In the genomic region with DNA sequence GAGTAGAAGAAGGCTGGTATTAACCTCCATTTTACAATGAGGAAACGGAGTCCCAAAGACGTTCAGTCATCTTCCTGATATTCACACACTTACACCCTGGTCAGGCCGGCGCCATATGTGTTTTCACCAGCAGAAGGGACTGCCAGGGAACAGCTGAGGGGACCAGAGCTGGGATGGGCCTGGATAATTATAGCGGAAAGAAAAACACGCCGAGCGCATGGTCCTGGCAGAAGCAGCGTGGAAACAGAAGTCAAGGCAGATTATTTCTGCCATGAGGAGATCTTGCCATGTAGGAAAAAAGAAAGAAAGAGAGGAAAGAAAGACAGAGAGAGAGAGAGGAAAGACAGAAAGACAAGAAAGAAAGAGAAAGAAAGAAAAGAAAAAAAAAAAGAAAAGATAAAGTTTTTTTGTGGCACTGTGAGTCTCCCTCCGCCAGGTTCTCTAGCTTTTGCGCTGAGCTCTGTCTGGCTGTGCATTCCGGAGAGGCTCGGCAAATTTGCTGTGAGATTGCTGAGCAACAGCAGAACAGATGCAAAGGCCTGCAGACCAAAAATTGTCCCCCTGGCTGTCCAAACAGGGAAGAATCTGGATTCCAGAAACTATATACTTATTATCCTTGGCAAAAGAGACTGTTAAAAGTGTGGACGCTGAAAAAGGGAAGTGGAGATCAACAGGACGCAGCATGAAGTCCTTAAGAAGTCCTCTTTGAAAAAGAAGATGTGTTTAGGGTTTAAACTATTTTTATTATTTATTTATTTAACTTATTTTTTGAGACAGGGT, we compare ENCODE assay signal across 1 cellular context.
TF ChIP-seq lines count a peak whose summit lies in the region.

No MANE protein-coding gene starts in this region.

TF ChIP-seq in K562, 482 proteins besides CTCF, POLR2A, EP300 and RAD21 (continued from another document and continues in another):
- TF ChIP-seq, protein P1, sequence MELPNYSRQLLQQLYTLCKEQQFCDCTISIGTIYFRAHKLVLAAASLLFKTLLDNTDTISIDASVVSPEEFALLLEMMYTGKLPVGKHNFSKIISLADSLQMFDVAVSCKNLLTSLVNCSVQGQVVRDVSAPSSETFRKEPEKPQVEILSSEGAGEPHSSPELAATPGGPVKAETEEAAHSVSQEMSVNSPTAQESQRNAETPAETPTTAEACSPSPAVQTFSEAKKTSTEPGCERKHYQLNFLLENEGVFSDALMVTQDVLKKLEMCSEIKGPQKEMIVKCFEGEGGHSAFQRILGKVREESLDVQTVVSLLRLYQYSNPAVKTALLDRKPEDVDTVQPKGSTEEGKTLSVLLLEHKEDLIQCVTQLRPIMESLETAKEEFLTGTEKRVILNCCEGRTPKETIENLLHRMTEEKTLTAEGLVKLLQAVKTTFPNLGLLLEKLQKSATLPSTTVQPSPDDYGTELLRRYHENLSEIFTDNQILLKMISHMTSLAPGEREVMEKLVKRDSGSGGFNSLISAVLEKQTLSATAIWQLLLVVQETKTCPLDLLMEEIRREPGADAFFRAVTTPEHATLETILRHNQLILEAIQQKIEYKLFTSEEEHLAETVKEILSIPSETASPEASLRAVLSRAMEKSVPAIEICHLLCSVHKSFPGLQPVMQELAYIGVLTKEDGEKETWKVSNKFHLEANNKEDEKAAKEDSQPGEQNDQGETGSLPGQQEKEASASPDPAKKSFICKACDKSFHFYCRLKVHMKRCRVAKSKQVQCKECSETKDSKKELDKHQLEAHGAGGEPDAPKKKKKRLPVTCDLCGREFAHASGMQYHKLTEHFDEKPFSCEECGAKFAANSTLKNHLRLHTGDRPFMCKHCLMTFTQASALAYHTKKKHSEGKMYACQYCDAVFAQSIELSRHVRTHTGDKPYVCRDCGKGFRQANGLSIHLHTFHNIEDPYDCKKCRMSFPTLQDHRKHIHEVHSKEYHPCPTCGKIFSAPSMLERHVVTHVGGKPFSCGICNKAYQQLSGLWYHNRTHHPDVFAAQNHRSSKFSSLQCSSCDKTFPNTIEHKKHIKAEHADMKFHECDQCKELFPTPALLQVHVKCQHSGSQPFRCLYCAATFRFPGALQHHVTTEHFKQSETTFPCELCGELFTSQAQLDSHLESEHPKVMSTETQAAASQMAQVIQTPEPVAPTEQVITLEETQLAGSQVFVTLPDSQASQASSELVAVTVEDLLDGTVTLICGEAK (IDR thresholded peaks at IDR 0.05): peak; percentile 64; the same call in 1 of the 2 replicates
- TF ChIP-seq, protein P1 (CRISPR knock-in tag; IDR thresholded peaks at IDR 0.05): no peak
- TF ChIP-seq KDM4B (IDR thresholded peaks at IDR 0.05; ENCODE audit: borderline replicate concordance in 2 of 2, low read depth in 1 of 2): no peak
- TF ChIP-seq, protein P2, sequence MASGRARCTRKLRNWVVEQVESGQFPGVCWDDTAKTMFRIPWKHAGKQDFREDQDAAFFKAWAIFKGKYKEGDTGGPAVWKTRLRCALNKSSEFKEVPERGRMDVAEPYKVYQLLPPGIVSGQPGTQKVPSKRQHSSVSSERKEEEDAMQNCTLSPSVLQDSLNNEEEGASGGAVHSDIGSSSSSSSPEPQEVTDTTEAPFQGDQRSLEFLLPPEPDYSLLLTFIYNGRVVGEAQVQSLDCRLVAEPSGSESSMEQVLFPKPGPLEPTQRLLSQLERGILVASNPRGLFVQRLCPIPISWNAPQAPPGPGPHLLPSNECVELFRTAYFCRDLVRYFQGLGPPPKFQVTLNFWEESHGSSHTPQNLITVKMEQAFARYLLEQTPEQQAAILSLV (tag; IDR thresholded peaks at IDR 0.05): no peak
- TF ChIP-seq MEIS2 (IDR thresholded peaks at IDR 0.05; ENCODE audit: partially characterized antibody): no peak
- TF ChIP-seq, protein P3, sequence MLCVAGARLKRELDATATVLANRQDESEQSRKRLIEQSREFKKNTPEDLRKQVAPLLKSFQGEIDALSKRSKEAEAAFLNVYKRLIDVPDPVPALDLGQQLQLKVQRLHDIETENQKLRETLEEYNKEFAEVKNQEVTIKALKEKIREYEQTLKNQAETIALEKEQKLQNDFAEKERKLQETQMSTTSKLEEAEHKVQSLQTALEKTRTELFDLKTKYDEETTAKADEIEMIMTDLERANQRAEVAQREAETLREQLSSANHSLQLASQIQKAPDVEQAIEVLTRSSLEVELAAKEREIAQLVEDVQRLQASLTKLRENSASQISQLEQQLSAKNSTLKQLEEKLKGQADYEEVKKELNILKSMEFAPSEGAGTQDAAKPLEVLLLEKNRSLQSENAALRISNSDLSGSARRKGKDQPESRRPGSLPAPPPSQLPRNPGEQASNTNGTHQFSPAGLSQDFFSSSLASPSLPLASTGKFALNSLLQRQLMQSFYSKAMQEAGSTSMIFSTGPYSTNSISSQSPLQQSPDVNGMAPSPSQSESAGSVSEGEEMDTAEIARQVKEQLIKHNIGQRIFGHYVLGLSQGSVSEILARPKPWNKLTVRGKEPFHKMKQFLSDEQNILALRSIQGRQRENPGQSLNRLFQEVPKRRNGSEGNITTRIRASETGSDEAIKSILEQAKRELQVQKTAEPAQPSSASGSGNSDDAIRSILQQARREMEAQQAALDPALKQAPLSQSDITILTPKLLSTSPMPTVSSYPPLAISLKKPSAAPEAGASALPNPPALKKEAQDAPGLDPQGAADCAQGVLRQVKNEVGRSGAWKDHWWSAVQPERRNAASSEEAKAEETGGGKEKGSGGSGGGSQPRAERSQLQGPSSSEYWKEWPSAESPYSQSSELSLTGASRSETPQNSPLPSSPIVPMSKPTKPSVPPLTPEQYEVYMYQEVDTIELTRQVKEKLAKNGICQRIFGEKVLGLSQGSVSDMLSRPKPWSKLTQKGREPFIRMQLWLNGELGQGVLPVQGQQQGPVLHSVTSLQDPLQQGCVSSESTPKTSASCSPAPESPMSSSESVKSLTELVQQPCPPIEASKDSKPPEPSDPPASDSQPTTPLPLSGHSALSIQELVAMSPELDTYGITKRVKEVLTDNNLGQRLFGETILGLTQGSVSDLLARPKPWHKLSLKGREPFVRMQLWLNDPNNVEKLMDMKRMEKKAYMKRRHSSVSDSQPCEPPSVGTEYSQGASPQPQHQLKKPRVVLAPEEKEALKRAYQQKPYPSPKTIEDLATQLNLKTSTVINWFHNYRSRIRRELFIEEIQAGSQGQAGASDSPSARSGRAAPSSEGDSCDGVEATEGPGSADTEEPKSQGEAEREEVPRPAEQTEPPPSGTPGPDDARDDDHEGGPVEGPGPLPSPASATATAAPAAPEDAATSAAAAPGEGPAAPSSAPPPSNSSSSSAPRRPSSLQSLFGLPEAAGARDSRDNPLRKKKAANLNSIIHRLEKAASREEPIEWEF (CRISPR knock-in tag; IDR thresholded peaks at IDR 0.05): 0 out of 2 replicates have a peak, but pooled peaks have one; percentile 48
- TF ChIP-seq, protein P4, sequence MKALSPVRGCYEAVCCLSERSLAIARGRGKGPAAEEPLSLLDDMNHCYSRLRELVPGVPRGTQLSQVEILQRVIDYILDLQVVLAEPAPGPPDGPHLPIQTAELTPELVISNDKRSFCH (CRISPR knock-in tag; IDR thresholded peaks at IDR 0.05): peak; percentile 49; the same call in 1 of the 2 replicates
- TF ChIP-seq, protein P4 (tag; IDR thresholded peaks at IDR 0.05): 0 out of 2 replicates have a peak, but pooled peaks have one; percentile 44
- TF ChIP-seq, protein P5, sequence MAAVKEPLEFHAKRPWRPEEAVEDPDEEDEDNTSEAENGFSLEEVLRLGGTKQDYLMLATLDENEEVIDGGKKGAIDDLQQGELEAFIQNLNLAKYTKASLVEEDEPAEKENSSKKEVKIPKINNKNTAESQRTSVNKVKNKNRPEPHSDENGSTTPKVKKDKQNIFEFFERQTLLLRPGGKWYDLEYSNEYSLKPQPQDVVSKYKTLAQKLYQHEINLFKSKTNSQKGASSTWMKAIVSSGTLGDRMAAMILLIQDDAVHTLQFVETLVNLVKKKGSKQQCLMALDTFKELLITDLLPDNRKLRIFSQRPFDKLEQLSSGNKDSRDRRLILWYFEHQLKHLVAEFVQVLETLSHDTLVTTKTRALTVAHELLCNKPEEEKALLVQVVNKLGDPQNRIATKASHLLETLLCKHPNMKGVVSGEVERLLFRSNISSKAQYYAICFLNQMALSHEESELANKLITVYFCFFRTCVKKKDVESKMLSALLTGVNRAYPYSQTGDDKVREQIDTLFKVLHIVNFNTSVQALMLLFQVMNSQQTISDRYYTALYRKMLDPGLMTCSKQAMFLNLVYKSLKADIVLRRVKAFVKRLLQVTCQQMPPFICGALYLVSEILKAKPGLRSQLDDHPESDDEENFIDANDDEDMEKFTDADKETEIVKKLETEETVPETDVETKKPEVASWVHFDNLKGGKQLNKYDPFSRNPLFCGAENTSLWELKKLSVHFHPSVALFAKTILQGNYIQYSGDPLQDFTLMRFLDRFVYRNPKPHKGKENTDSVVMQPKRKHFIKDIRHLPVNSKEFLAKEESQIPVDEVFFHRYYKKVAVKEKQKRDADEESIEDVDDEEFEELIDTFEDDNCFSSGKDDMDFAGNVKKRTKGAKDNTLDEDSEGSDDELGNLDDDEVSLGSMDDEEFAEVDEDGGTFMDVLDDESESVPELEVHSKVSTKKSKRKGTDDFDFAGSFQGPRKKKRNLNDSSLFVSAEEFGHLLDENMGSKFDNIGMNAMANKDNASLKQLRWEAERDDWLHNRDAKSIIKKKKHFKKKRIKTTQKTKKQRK (IDR thresholded peaks at IDR 0.05; ENCODE audit: borderline replicate concordance, low read depth, low read length): no peak
- no peak for TF ChIP-seq HMG20B (CRISPR knock-in tag; IDR thresholded peaks at IDR 0.05)
- peak in 1 of 3 experiments; percentile 47 for TF ChIP-seq YY1 (IDR thresholded peaks at IDR 0.05; ENCODE audit: borderline replicate concordance in 1 of 3, control insufficient read depth in 1 of 3, extremely low read depth in 1 of 3, insufficient read depth in 3 of 3, insufficient read length in 1 of 3, insufficient replicate concordance in 2 of 3, low read depth in 1 of 3, low read length in 2 of 3)
- no peak for TF ChIP-seq NFATC3 (IDR thresholded peaks at IDR 0.05)
- no peak for TF ChIP-seq HEY1 (CRISPR knock-in tag; IDR thresholded peaks at IDR 0.05; ENCODE audit: borderline replicate concordance)
- TF ChIP-seq ZNF436 (CRISPR knock-in tag; IDR thresholded peaks at IDR 0.05): no peak
- no peak for TF ChIP-seq ARID1B (IDR thresholded peaks at IDR 0.05)
- TF ChIP-seq, protein P6, sequence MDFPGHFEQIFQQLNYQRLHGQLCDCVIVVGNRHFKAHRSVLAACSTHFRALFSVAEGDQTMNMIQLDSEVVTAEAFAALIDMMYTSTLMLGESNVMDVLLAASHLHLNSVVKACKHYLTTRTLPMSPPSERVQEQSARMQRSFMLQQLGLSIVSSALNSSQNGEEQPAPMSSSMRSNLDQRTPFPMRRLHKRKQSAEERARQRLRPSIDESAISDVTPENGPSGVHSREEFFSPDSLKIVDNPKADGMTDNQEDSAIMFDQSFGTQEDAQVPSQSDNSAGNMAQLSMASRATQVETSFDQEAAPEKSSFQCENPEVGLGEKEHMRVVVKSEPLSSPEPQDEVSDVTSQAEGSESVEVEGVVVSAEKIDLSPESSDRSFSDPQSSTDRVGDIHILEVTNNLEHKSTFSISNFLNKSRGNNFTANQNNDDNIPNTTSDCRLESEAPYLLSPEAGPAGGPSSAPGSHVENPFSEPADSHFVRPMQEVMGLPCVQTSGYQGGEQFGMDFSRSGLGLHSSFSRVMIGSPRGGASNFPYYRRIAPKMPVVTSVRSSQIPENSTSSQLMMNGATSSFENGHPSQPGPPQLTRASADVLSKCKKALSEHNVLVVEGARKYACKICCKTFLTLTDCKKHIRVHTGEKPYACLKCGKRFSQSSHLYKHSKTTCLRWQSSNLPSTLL (IDR thresholded peaks at IDR 0.05): peak; percentile 23; the same call in 1 of the 2 replicates
- TF ChIP-seq MEF2D (tag; conservative IDR thresholded peaks at IDR 0.05; ENCODE audit: low read depth): 0 out of 2 replicates have a peak, but pooled peaks have one; percentile 34
- TF ChIP-seq, protein P7, sequence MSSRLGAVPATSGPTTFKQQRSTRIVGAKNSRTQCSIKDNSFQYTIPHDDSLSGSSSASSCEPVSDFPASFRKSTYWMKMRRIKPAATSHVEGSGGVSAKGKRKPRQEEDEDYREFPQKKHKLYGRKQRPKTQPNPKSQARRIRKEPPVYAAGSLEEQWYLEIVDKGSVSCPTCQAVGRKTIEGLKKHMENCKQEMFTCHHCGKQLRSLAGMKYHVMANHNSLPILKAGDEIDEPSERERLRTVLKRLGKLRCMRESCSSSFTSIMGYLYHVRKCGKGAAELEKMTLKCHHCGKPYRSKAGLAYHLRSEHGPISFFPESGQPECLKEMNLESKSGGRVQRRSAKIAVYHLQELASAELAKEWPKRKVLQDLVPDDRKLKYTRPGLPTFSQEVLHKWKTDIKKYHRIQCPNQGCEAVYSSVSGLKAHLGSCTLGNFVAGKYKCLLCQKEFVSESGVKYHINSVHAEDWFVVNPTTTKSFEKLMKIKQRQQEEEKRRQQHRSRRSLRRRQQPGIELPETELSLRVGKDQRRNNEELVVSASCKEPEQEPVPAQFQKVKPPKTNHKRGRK (tag; IDR thresholded peaks at IDR 0.05): peak; percentile 99
- no peak for TF ChIP-seq SMARCB1 (IDR thresholded peaks at IDR 0.05; ENCODE audit: insufficient read length, low read depth)
- TF ChIP-seq MIER1 (IDR thresholded peaks at IDR 0.05; ENCODE audit: low read depth): peak; percentile 43; the same call in 1 of the 2 replicates
